1 cellular context compared by ENCODE assay signal in the genomic region with DNA sequence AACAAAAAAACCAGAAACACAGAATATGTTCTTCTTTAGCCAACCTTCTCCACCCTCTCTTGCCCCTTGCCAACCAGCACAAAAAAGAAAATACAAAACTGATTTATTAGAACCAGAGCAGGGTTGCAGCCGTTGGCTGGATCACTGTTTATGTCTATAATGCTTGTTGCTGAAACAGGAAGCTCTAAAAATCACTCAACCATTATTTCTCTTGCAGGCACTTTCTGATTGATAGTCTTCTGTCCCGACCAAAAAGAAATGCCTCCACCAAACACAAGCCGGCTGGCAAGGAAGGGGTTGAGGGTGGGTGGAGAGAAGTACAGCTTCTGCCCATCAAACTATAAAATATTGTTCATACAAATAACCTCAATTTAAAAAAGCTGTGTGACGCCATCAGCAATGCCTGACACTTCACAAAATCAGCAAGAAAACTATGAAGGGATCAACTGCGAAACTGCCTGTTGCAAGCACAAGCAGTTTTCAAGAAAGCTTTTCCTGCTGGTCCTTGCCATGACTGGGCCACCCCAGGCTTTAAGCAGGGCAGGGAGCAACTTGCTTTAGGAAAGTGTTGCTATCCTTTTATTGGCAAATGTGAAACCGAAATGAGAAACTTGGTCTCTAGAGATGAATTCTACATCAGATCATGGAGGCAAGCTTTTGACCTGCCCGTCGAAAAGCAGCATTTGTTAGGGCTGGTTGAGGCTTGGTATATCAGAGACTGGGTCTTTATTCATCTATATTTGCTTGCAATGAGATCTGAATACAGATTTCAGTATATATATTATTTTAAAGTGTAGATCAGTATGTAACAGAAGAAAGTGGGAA.
TF ChIP-seq lines count a peak whose summit lies in the region.

No MANE protein-coding gene starts in this region.

TF ChIP-seq in HepG2, 621 proteins besides CTCF, POLR2A, EP300 and RAD21 (continued from another document):
- TF ChIP-seq ZNF275 (CRISPR knock-in tag; IDR thresholded peaks at IDR 0.05; ENCODE audit: borderline replicate concordance) (no peak), KDM3A (CRISPR knock-in tag; IDR thresholded peaks at IDR 0.05; ENCODE audit: low read depth) (no peak), ZNF619 (CRISPR knock-in tag; IDR thresholded peaks at IDR 0.05) (no peak), CENPX (CRISPR knock-in tag; IDR thresholded peaks at IDR 0.05) (no peak), NFKB2 (CRISPR knock-in tag; IDR thresholded peaks at IDR 0.05; ENCODE audit: borderline replicate concordance) (no peak), ZNF124 (CRISPR knock-in tag; IDR thresholded peaks at IDR 0.05) (no peak)
